Comparison of ENCODE assay signal across 16 cellular contexts in the genomic region with DNA sequence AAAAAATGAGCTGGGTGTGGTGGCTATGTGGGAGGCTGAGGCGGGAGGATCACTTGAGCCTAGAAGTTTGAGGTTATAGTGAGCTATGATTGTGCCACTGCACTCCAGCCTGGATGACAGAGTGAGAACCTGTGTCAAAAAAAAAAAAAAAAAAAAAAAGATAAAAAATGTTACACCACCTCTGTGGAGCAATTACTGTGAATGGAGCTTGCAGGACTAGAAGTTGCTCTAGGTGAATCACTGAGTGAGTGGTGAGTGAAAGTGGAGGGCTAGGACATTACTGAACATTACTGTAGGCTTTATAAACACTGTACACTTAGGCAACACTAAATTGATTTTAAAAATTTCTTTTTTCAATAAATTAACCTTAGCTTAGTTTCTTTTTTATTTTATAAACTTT. TPM values are rescaled to one million over a fixed set of nuclear protein-coding genes. Genes with fewer than 3 reads are reported as not detected.
DNase-seq lines count a peak whose midpoint lies in the region; ATAC-seq, FAIRE-seq and TF ChIP-seq lines count a peak whose summit lies in the region.
"Had no signal": no experiment of that assay in that cellular context is flagged by ENCODE, and none has a peak within 500 bp of the region (broad histone marks: within the 10 kb centered on the region; RNA-seq: fewer than 3 reads in every experiment).

No MANE protein-coding gene starts in this region.

- 100% methylated on average over 1 of the region's 1 CpG for WGBS in A549 (ENCODE audit: missing lambda C conversion rate)

- no peak overlapping the region for H3K4me2 ChIP-seq in A549

- H3K27ac ChIP-seq in A549 = no peak overlapping the region
- no peak overlapping the region for H3K27ac ChIP-seq in CD4-positive, alpha-beta T cell (ENCODE audit: low read depth, low read length)
- H3K27ac ChIP-seq: HL-60 had no signal

- no peaks in the 10 kb centered on the region for H3K9me3 Mint-ChIP-seq in CD4-positive, alpha-beta T cell
- H3K9me3 Mint-ChIP-seq: H9, HFFc6 had no signal

- CTCF ChIA-PET in A549 (lab: Yijun Ruan, JAX) = interaction anchor here (0.6 to 1.6 kb wide), 3 partner anchors 34 to 95 kb away, joined by 3 to 5 read pairs (median 3); a partner anchor contains a TSS
- CTCF ChIA-PET in CD4-positive, alpha-beta T cell (lab: Charles Lee) = interaction anchor here (0.6 kb wide), 1 partner anchor 26 kb away, joined by 3 read pairs; no protein-coding TSS in a partner anchor

- intact Hi-C loops in CD4-positive, alpha-beta T cell (cut with DNase I, micrococcal nuclease) = no loop called here

- H3K4me3 Mint-ChIP-seq in CD4-positive, alpha-beta T cell = no peak overlapping the region
- H3K4me3 Mint-ChIP-seq: H9, HFFc6 had no signal

- H3K27ac Mint-ChIP-seq in CD4-positive, alpha-beta T cell = no peak overlapping the region
- H3K27ac Mint-ChIP-seq: H9, HFFc6 had no signal

- H3K4me1 ChIP-seq in A549 = peaks cover 6% of the 10 kb centered on the region; the same call in 1 of the 3 replicates

- no peaks in the 10 kb centered on the region for H3K4me1 Mint-ChIP-seq in CD4-positive, alpha-beta T cell (ENCODE audit: low read depth)

- H3K36me3 ChIP-seq in bronchial epithelial cell (ENCODE audit: control insufficient read depth, insufficient read depth, low read length) = no peaks in the 10 kb centered on the region

- H3K36me3 Mint-ChIP-seq in CD4-positive, alpha-beta T cell (ENCODE audit: low read depth) = no peaks in the 10 kb centered on the region

- TF ChIP-seq POLR2A in A549 (IDR thresholded peaks at IDR 0.05; ENCODE audit: low read length) = no peak

- no peak for TF ChIP-seq RAD21 in A549 (conservative IDR thresholded peaks at IDR 0.05 in 1 of 2, IDR thresholded peaks at IDR 0.05 in 1 of 2)

- no peak for FAIRE-seq in A549 (lab: Jason Lieb, UNC)
- FAIRE-seq in bronchial epithelial cell (lab: Jason Lieb, UNC) = no peak
- FAIRE-seq: GM12892, GM19239 had no signal

- DNase-seq in A549 (ENCODE audit: low read depth in 1 of 2, low spot score in 1 of 2) = peak in 1 of 2 experiments; percentile 3
- peak; percentile 11 for DNase-seq in NCI-H226
- peak; percentile 56 for DNase-seq in bronchial epithelial cell (ENCODE audit: low read depth)
- peak; percentile 12 for DNase-seq in glomerular visceral epithelial cell (ENCODE audit: extremely low spot score)
- no peak for DNase-seq in germinal center (ENCODE audit: low spot score)
- no peak for DNase-seq in CD4-positive, alpha-beta T cell
- DNase-seq: Calu3, DMS 273 treated with DMSO at 0.1 percent for 48 hours, GOT3, H9, HFFc6 had no signal

- TF ChIP-seq EP300 in A549 (IDR thresholded peaks at IDR 0.05) = no peak

- H3K27me3 Mint-ChIP-seq in CD4-positive, alpha-beta T cell = peaks cover 8% of the 10 kb centered on the region

- POLR2A ChIA-PET in A549 (lab: Yijun Ruan, JAX) = interaction anchor here (0.6 to 1.7 kb wide), 3 partner anchors 21 to 1421 kb away, joined by 3 to 13 read pairs (median 5); a partner anchor contains a TSS
- POLR2A ChIA-PET in CD4-positive, alpha-beta T cell (lab: Charles Lee) = no interaction called here

- TF ChIP-seq CTCF in A549 (IDR thresholded peaks at IDR 0.05) (no peak), bronchial epithelial cell (IDR thresholded peaks at IDR 0.05; ENCODE audit: insufficient read depth, low read length, severe bottlenecking) (no peak)
- TF ChIP-seq CTCF in CD4-positive, alpha-beta T cell (IDR thresholded peaks at IDR 0.05) = no peak

- H3K9me3 ChIP-seq in A549 = no peaks in the 10 kb centered on the region
- H3K9me3 ChIP-seq in CD4-positive, alpha-beta T cell (ENCODE audit: control insufficient read depth, low read length) = no peaks in the 10 kb centered on the region

- ATAC-seq in A549 = peak; percentile 51 to 70; a peak in 4 of 6 replicates
- no peak for ATAC-seq in HG03196 (IDR thresholded peaks at IDR 0.05; ENCODE audit: unreplicated experiment)
- no peak for ATAC-seq in CD4-positive, alpha-beta T cell (ENCODE audit: poor library complexity)

- H3K27me3 ChIP-seq in bronchial epithelial cell (ENCODE audit: control insufficient read depth, insufficient read depth, low read length) = no peaks in the 10 kb centered on the region
- H3K27me3 ChIP-seq in CD4-positive, alpha-beta T cell (ENCODE audit: control insufficient read depth, insufficient read depth, low read length) = no peaks in the 10 kb centered on the region

- H3K4me3 ChIP-seq in A549 = no peak overlapping the region
- H3K4me3 ChIP-seq in bronchial epithelial cell (ENCODE audit: low read depth, low read length) = no peak overlapping the region

TF ChIP-seq in A549, 52 proteins besides CTCF, POLR2A, EP300 and RAD21:
- TF ChIP-seq HDAC2 (IDR thresholded peaks at IDR 0.05) = no peak
- no peak for TF ChIP-seq RARB (CRISPR knock-in tag; IDR thresholded peaks at IDR 0.05)
- no peak for TF ChIP-seq FOSL2 (IDR thresholded peaks at IDR 0.05)
- no peak for TF ChIP-seq FOSL2 (CRISPR knock-in tag; IDR thresholded peaks at IDR 0.05)
- TF ChIP-seq RFX5 (IDR thresholded peaks at IDR 0.05) = no peak
- no peak for TF ChIP-seq MAZ (IDR thresholded peaks at IDR 0.05; ENCODE audit: borderline replicate concordance, low read depth, low read length)
- TF ChIP-seq, protein P1, sequence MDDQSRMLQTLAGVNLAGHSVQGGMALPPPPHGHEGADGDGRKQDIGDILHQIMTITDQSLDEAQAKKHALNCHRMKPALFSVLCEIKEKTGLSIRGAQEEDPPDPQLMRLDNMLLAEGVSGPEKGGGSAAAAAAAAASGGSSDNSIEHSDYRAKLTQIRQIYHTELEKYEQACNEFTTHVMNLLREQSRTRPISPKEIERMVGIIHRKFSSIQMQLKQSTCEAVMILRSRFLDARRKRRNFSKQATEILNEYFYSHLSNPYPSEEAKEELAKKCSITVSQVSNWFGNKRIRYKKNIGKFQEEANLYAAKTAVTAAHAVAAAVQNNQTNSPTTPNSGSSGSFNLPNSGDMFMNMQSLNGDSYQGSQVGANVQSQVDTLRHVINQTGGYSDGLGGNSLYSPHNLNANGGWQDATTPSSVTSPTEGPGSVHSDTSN (IDR thresholded peaks at IDR 0.05) = no peak
- TF ChIP-seq SMC3 (IDR thresholded peaks at IDR 0.05) = no peak
- TF ChIP-seq FOSB (CRISPR knock-in tag; IDR thresholded peaks at IDR 0.05) = no peak
- TF ChIP-seq HOXB13 (CRISPR knock-in tag; IDR thresholded peaks at IDR 0.05; ENCODE audit: low read depth) = no peak
- TF ChIP-seq JUNB (IDR thresholded peaks at IDR 0.05) = no peak
- no peak for TF ChIP-seq RNF2 (IDR thresholded peaks at IDR 0.05; ENCODE audit: borderline replicate concordance, low read depth)
- TF ChIP-seq RCOR1 (IDR thresholded peaks at IDR 0.05; ENCODE audit: low read depth, low read length) = no peak
- no peak for TF ChIP-seq HEYL (CRISPR knock-in tag; IDR thresholded peaks at IDR 0.05)
- TF ChIP-seq ZFP36 (IDR thresholded peaks at IDR 0.05; ENCODE audit: borderline replicate concordance, partially characterized antibody) = no peak
- no peak for TF ChIP-seq NR3C1 (IDR thresholded peaks at IDR 0.05)
- TF ChIP-seq EHMT2 (IDR thresholded peaks at IDR 0.05; ENCODE audit: low read depth) = no peak
- TF ChIP-seq PHF8 (IDR thresholded peaks at IDR 0.05; ENCODE audit: borderline replicate concordance, low read depth) = no peak
- TF ChIP-seq, protein P2, sequence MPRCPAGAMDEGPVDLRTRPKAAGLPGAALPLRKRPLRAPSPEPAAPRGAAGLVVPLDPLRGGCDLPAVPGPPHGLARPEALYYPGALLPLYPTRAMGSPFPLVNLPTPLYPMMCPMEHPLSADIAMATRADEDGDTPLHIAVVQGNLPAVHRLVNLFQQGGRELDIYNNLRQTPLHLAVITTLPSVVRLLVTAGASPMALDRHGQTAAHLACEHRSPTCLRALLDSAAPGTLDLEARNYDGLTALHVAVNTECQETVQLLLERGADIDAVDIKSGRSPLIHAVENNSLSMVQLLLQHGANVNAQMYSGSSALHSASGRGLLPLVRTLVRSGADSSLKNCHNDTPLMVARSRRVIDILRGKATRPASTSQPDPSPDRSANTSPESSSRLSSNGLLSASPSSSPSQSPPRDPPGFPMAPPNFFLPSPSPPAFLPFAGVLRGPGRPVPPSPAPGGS (IDR thresholded peaks at IDR 0.05) = no peak
- TF ChIP-seq ZC3H11A (IDR thresholded peaks at IDR 0.05) = no peak
- TF ChIP-seq POLR2AphosphoS2 (conservative IDR thresholded peaks at IDR 0.05; ENCODE audit: low read length) = no peak

RNA-seq across cellular contexts. Expression of a gene that starts 21.9 kb away (rescaled TPM):
- 18.0 and 24.1 TPM in 2 replicates for polyA plus RNA-seq in A549 (2011; rRNA removed)
- polyA plus RNA-seq in A549 (2012; cell fraction: cytosol; rRNA removed) = 3.6 and 4.5 TPM in 2 replicates
- 1.4 and 3.1 TPM in 2 replicates for polyA plus RNA-seq in A549 (2012; cell fraction: nucleus; rRNA removed)
- polyA plus RNA-seq in A549 (2017; fragmentation: RNase III; extraction: RNeasy Plus Mini Kit Qiagen cat#74134 plus additional on column Dnase treatment) = 12.7 to 14.2 TPM (median 13.3 TPM) in 3 replicates
- polyA minus RNA-seq in A549 (2011; rRNA and poly(A)+ RNA removed) = 16.0 and 19.7 TPM in 2 replicates
- total RNA-seq in bronchial epithelial cell = 0.51 and 0.53 TPM in 2 replicates
- under 1 TPM in 1 of 2 experiments, not detected in 1; 0.11 TPM for total RNA-seq in CD4-positive, alpha-beta T cell
- total RNA-seq: A673 had no signal

Comparison
In these comparisons a context has a peak if more than half of its experiments do, and no peak if none do; other contexts are left out.
1. ATAC-seq: peak in A549 (2 of 2); none in HG03196 (single experiment) and CD4-positive, alpha-beta T cell (single experiment).
2. DNase-seq: peak in NCI-H226 (single experiment), bronchial epithelial cell (single experiment) and glomerular visceral epithelial cell (single experiment); none in germinal center (single experiment) and CD4-positive, alpha-beta T cell (0 of 10).